32 cellular contexts compared by ENCODE assay signal in the genomic region with DNA sequence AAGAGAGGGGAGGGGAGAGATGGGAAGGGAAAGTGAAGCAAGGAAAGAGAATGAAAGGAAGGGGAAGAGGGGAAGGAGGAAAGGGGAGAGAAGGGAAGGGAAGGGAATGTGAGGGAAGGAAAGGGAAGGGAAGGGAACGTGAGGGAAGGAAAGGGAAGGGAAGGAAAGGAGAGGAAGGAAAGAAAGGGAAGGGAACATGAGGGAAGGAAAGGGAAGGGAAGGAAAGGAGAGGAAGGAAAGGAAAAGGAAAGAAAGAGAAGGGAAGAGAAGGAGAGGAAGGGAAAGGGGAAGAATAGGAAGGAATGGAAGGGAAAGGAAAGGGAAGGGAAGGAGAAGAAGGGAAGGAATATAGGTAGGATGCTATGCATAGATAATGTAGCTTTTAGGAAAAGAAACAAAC.
"Had no signal": no experiment of that assay in that cellular context is flagged by ENCODE, and none has a peak within 500 bp of the region (broad histone marks: within the 10 kb centered on the region; RNA-seq: fewer than 3 reads in every experiment).

No MANE protein-coding gene starts in this region.

- DNase-seq: activated CD4-positive, alpha-beta memory T cell treated with anti-CD3 and anti-CD28 coated beads, Interleukin-2, amount 10 ng/mL, durations not matched to agents 7 days and 5 days; activated CD4-positive, alpha-beta T cell treated with anti-CD3 and anti-CD28 coated beads for 1 hour; activated CD4-positive, alpha-beta T cell treated with anti-CD3 and anti-CD28 coated beads for 4 hours; activated CD4-positive, alpha-beta T cell treated with anti-CD3 and anti-CD28 coated beads, Interleukin-2, amount 10 ng/mL, durations not matched to agents 7 days and 5 days; activated CD4-positive, alpha-beta T cell treated with anti-CD3 and anti-CD28 coated beads, Interleukin-2, amount 50 U/mL, for 4 hours; activated CD8-positive, alpha-beta memory T cell treated with anti-CD3 and anti-CD28 coated beads, Interleukin-2, amount 50 U/mL, for 48 hours; activated gamma-delta T cell; activated naive CD4-positive, alpha-beta T cell; activated naive CD4-positive, alpha-beta T cell treated with anti-CD3 and anti-CD28 coated beads, Interleukin-2, amount 10 ng/mL, durations not matched to agents 7 days and 5 days; activated naive CD8-positive, alpha-beta T cell treated with anti-CD3 and anti-CD28 coated beads, Interleukin-2, amount 10 ng/mL, durations not matched to agents 7 days and 5 days; activated T-cell treated with anti-CD3 and anti-CD28 coated beads for 4 hours; activated T-cell treated with anti-CD3 and anti-CD28 coated beads, Interleukin-2, amount 50 U/mL, for 24 hours; activated T-cell treated with anti-CD3 and anti-CD28 coated beads, Interleukin-2, amount 50 U/mL, for 72 hours; central memory CD4-positive, alpha-beta T cell; cerebellar nuclear complex; colonic mucosa; effector CD8-positive, alpha-beta T cell; endodermal cell; erythroblast; gastrocnemius medialis; glutamatergic neuron; heart left ventricle; T-helper 1 cell; T-helper 17 cell; T1000; WERI-Rb-1 had no signal

- H3K4me3 ChIP-seq: ascending aorta, breast epithelium, cardiac muscle cell, colonic mucosa, esophagus muscularis mucosa, gastrocnemius medialis, heart left ventricle had no signal

- H3K4me1 ChIP-seq: ascending aorta, breast epithelium, colonic mucosa, esophagus muscularis mucosa, foreskin keratinocyte, gastrocnemius medialis, heart left ventricle had no signal

- H3K9me3 ChIP-seq: ascending aorta, breast epithelium, colonic mucosa, esophagus muscularis mucosa, gastrocnemius medialis, heart left ventricle had no signal

- ATAC-seq: activated naive CD4-positive, alpha-beta T cell treated with anti-CD3 and anti-CD28 coated beads, Interleukin-2, amount 50 U/mL, for 72 hours; activated T-cell treated with anti-CD3 and anti-CD28 coated beads, Interleukin-2, amount 50 U/mL, for 72 hours; foreskin keratinocyte; gastrocnemius medialis; heart left ventricle; T-helper 17 cell had no signal

- H3K27me3 ChIP-seq: ascending aorta, breast epithelium, cardiac muscle cell, colonic mucosa, esophagus muscularis mucosa, foreskin keratinocyte, gastrocnemius medialis, heart left ventricle had no signal

- H3K36me3 ChIP-seq: ascending aorta, breast epithelium, cardiac muscle cell, colonic mucosa, esophagus muscularis mucosa, gastrocnemius medialis, heart left ventricle, WERI-Rb-1 had no signal

- H3K27ac ChIP-seq: ascending aorta, breast epithelium, cardiac muscle cell, colonic mucosa, esophagus muscularis mucosa, foreskin keratinocyte, gastrocnemius medialis, heart left ventricle, WERI-Rb-1 had no signal
